2 cellular contexts compared by ENCODE assay signal in the genomic region with DNA sequence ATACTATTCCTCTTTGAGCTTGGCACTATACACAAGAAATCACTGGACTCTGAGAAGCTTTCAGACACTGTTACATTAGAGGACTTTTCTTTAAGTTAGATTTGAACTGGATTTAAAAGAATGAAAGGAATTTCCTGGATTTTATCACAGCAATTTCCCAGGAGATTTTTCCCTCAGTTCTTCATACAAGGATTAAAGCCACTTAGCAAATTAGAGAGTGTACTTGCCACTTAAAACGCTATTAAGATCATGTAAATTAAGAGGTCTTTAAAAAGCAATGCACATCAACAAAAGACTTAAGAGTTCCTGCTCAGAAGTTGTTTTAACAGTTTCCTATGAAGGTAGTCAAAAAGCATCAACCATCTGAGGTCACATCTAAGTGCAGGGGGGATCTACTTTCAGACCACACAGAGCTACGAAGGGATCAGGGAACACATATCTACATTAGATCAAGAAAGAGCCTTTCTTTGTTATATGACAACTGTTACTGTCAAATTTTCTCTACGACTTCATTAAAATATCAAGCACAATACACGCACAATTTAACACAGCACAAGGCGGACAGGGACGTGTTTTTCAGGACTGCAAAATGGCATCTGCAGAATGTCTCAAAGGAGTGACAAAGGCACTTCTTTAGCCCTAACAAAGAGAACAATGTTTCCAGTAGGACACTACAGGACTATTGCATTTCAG.
A peak's percentile ranks its signal among the peaks of the same experiment; 100 is the strongest.
TF ChIP-seq lines count a peak whose summit lies in the region.

No MANE protein-coding gene starts in this region.

TF ChIP-seq in H1, 55 proteins besides CTCF, POLR2A, EP300 and RAD21:
- TF ChIP-seq SIX5 (IDR thresholded peaks at IDR 0.05; ENCODE audit: low read depth, low read length): no peak

TF ChIP-seq in neural cell, 6 proteins besides CTCF, POLR2A, EP300 and RAD21:
- TF ChIP-seq EZH2 (IDR thresholded peaks at IDR 0.05; ENCODE audit: borderline replicate concordance, insufficient read depth, low read length, poor library complexity, severe bottlenecking): no peak
- no peak for TF ChIP-seq REST (IDR thresholded peaks at IDR 0.05; ENCODE audit: borderline replicate concordance)
- TF ChIP-seq TAF1 (IDR thresholded peaks at IDR 0.05; ENCODE audit: low read depth): no peak
- TF ChIP-seq SMC3 (conservative IDR thresholded peaks at IDR 0.05; ENCODE audit: poor library complexity): no peak
- TF ChIP-seq POLR2AphosphoS5 (IDR thresholded peaks at IDR 0.05): peak; percentile 32
